Comparison of ENCODE assay signal across 9 cellular contexts in the genomic region with DNA sequence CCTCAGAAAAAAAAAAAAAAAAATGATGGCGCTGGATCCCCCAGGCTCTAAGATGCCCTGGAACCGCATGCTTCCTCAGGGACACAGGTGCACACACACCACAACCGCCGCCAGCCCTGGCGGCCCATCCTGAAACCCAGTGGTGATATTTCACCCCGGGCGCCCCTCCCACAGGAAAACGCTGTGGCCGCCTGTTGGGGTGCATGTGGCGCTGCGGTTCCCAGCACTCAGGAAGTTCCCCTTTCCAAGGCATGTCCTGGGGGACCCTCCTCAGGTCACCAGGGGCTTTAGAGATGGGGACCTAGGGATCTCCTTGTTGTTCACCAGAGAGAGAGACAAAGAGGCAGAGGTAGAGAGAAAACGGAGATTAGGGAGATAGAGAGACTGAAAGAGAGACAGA. TPM values are rescaled to one million over a fixed set of nuclear protein-coding genes. Genes with fewer than 3 reads are reported as not detected.
DNase-seq lines count a peak whose midpoint lies in the region.
"Had no signal": no experiment of that assay in that cellular context is flagged by ENCODE, and none has a peak within 500 bp of the region (broad histone marks: within the 10 kb centered on the region; RNA-seq: fewer than 3 reads in every experiment).

No MANE protein-coding gene starts in this region.

- H3K36me3 Mint-ChIP-seq in T-helper 2 cell treated with Interferon-gamma antibody and Interleukin-4, amounts not matched to agents 5 μg/mL and 100 μg/mL, for 36 hours (ENCODE audit: low read depth), result no peaks in the 10 kb centered on the region

- H3K27ac Mint-ChIP-seq in T-helper 2 cell treated with Interferon-gamma antibody and Interleukin-4, amounts not matched to agents 5 μg/mL and 100 μg/mL, for 36 hours, result no peak overlapping the region
- H3K27ac Mint-ChIP-seq: progenitor cell of endocrine pancreas had no signal

- in situ Hi-C loops in G401 (cut with HindIII; ENCODE audit: low sequenced_read_pairs), result no loop called here

- H3K9me3 Mint-ChIP-seq in T-helper 2 cell treated with Interferon-gamma antibody and Interleukin-4, amounts not matched to agents 5 μg/mL and 100 μg/mL, for 36 hours, result no peaks in the 10 kb centered on the region

- intact Hi-C loops in cardiac septum (cut with DNase I), result no loop called here

- H3K4me1 Mint-ChIP-seq in T-helper 2 cell treated with Interferon-gamma antibody and Interleukin-4, amounts not matched to agents 5 μg/mL and 100 μg/mL, for 36 hours (ENCODE audit: low read depth), result peaks cover 3% of the 10 kb centered on the region

- peaks cover 16% of the 10 kb centered on the region for H3K27me3 Mint-ChIP-seq in T-helper 2 cell treated with Interferon-gamma antibody and Interleukin-4, amounts not matched to agents 5 μg/mL and 100 μg/mL, for 36 hours (ENCODE audit: low read depth)

- no peak for DNase-seq in T-helper 2 cell treated with Interferon-gamma antibody and Interleukin-4, amounts not matched to agents 5 μg/mL and 100 μg/mL, for 36 hours (ENCODE audit: low spot score)
- DNase-seq in T-helper 2 cell (no peak), RPMI8226 (peak; percentile 75), cardiac septum (ENCODE audit: low spot score) (peak; percentile 87), putamen (ENCODE audit: low spot score) (no peak), G401 (ENCODE audit: low spot score) (no peak), NCI-H146 (lab: John Stamatoyannopoulos, UW) (no peak)
- peak; percentile 40 for DNase-seq in stimulated activated CD8-positive, alpha-beta memory T cell treated with anti-CD3 and anti-CD28 coated beads, Interleukin-4, amount 100 ng/mL, for 48 hours

- peak overlapping the region; percentile 57 for H3K4me3 Mint-ChIP-seq in T-helper 2 cell treated with Interferon-gamma antibody and Interleukin-4, amounts not matched to agents 5 μg/mL and 100 μg/mL, for 36 hours

RNA-seq across cellular contexts. Expression of a gene that starts 2.5 kb away (rescaled TPM):
- total RNA-seq in cardiac septum, result 2.5 TPM
- total RNA-seq in G401 (2014; rRNA removed; shearing (Covaris generic)), result not detected in 2 replicates
- total RNA-seq: progenitor cell of endocrine pancreas had no signal

RNA-seq across cellular contexts. Expression of a gene that starts 59.1 kb away (rescaled TPM):
- not detected for total RNA-seq in cardiac septum
- not detected in 2 replicates for total RNA-seq in G401 (2014; rRNA removed; shearing (Covaris generic))
- total RNA-seq: progenitor cell of endocrine pancreas had no signal

RNA-seq across cellular contexts. Expression of a gene that starts 59.1 kb away (rescaled TPM):
- total RNA-seq in cardiac septum, result 0.03 TPM
- not detected in 2 replicates for total RNA-seq in G401 (2014; rRNA removed; shearing (Covaris generic))
- total RNA-seq: progenitor cell of endocrine pancreas had no signal

Comparison
In these comparisons a context has a peak if more than half of its experiments do, and no peak if none do; other contexts are left out.
1. DNase-seq: peak in RPMI8226 (single experiment), cardiac septum (single experiment) and stimulated activated CD8-positive, alpha-beta memory T cell treated with anti-CD3 and anti-CD28 coated beads, Interleukin-4, amount 100 ng/mL, for 48 hours (single experiment); none in T-helper 2 cell treated with Interferon-gamma antibody and Interleukin-4, amounts not matched to agents 5 μg/mL and 100 μg/mL, for 36 hours (single experiment), T-helper 2 cell (0 of 5), putamen (single experiment), G401 (single experiment) and NCI-H146 (single experiment).